In genomic region chrX:24231169-24231568, GRCh38 we compare ENCODE assay signal across 1 cellular context.
TF ChIP-seq lines count a peak whose summit lies in the region.

No MANE protein-coding gene starts in this region.

TF ChIP-seq in K562, 482 proteins besides CTCF, POLR2A, EP300 and RAD21 (continued from another document):
- TF ChIP-seq FOS (IDR thresholded peaks at IDR 0.05; ENCODE audit: extremely low read depth, insufficient read length) (peak; percentile 47), NCOR1 (IDR thresholded peaks at IDR 0.05) (peak; percentile 23; the same call in 1 of the 2 replicates), NBN (IDR thresholded peaks at IDR 0.05; ENCODE audit: low read depth) (peak; percentile 47; the same call in 1 of the 2 replicates), BACH1 (tag; IDR thresholded peaks at IDR 0.05) (peak; percentile 73), CBFA2T3 (IDR thresholded peaks at IDR 0.05) (0 out of 2 replicates have a peak, but pooled peaks have one; percentile 24), DPF2 (IDR thresholded peaks at IDR 0.05) (peak; percentile 89), ZNF143 (CRISPR knock-in tag; IDR thresholded peaks at IDR 0.05) (no peak), TAF9B (IDR thresholded peaks at IDR 0.05; ENCODE audit: partially characterized antibody) (peak; percentile 65), NFXL1 (CRISPR knock-in tag; IDR thresholded peaks at IDR 0.05) (no peak), ZNF318 (IDR thresholded peaks at IDR 0.05; ENCODE audit: borderline replicate concordance in 1 of 2, low read depth in 1 of 2) (peak in 1 of 2 experiments; percentile 32; a peak in 1 of 4 replicates), RBM25 (IDR thresholded peaks at IDR 0.05; ENCODE audit: low read depth, low read length, severe bottlenecking) (no peak), BRF1 (IDR thresholded peaks at IDR 0.05; ENCODE audit: borderline replicate concordance, extremely low read depth, insufficient read length) (no peak), ARID2 (IDR thresholded peaks at IDR 0.05) (no peak), JUND (IDR thresholded peaks at IDR 0.05; ENCODE audit: borderline replicate concordance, low read depth, low read length) (peak; percentile 96), JUND (tag; IDR thresholded peaks at IDR 0.05; ENCODE audit: borderline replicate concordance, low read depth, low read length) (peak; percentile 97), NFE2 (IDR thresholded peaks at IDR 0.05; ENCODE audit: low read depth) (peak; percentile 89), JUNB (CRISPR knock-in tag; conservative IDR thresholded peaks at IDR 0.05) (peak; percentile 76), RB1 (IDR thresholded peaks at IDR 0.05; ENCODE audit: low read depth) (no peak), ELF2 (CRISPR knock-in tag; IDR thresholded peaks at IDR 0.05) (no peak), FOSL1 (tag; conservative IDR thresholded peaks at IDR 0.05) (peak; percentile 91)
- TF ChIP-seq, protein P1, sequence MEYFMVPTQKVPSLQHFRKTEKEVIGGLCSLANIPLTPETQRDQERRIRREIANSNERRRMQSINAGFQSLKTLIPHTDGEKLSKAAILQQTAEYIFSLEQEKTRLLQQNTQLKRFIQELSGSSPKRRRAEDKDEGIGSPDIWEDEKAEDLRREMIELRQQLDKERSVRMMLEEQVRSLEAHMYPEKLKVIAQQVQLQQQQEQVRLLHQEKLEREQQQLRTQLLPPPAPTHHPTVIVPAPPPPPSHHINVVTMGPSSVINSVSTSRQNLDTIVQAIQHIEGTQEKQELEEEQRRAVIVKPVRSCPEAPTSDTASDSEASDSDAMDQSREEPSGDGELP (CRISPR knock-in tag; IDR thresholded peaks at IDR 0.05; ENCODE audit: borderline replicate concordance): peak; percentile 30; the same call in 1 of the 2 replicates
- TF ChIP-seq, protein P2, sequence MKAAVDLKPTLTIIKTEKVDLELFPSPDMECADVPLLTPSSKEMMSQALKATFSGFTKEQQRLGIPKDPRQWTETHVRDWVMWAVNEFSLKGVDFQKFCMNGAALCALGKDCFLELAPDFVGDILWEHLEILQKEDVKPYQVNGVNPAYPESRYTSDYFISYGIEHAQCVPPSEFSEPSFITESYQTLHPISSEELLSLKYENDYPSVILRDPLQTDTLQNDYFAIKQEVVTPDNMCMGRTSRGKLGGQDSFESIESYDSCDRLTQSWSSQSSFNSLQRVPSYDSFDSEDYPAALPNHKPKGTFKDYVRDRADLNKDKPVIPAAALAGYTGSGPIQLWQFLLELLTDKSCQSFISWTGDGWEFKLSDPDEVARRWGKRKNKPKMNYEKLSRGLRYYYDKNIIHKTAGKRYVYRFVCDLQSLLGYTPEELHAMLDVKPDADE (conservative IDR thresholded peaks at IDR 0.05; ENCODE audit: control insufficient read depth, low read depth, low read length): no peak
- TF ChIP-seq, protein P3, sequence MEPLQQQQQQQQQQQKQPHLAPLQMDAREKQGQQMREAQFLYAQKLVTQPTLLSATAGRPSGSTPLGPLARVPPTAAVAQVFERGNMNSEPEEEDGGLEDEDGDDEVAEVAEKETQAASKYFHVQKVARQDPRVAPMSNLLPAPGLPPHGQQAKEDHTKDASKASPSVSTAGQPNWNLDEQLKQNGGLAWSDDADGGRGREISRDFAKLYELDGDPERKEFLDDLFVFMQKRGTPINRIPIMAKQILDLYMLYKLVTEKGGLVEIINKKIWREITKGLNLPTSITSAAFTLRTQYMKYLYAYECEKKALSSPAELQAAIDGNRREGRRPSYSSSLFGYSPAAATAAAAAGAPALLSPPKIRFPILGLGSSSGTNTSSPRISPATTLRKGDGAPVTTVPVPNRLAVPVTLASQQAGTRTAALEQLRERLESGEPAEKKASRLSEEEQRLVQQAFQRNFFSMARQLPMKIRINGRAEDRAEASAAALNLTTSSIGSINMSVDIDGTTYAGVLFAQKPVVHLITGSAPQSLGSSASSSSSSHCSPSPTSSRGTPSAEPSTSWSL (CRISPR knock-in tag; IDR thresholded peaks at IDR 0.05; ENCODE audit: borderline replicate concordance): no peak
